In the genomic region with DNA sequence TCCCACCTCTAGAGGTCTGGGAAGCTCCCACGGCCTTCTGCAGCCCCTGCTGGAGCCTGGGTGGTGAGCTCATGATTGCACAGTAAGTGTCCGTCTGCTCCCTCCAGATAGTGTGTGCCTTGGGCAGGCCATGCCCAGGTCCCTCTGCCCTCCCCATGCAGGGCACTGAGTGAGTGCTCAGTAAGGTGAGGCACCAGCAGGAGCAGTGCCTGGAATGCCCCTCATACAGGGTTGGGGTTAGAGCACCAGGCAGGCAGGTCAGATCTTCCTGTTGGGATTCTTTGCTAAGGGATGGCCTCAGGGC, we compare ENCODE assay signal across 2 cellular contexts.
A peak's percentile ranks its signal among the peaks of the same experiment; 100 is the strongest.
TF ChIP-seq lines count a peak whose summit lies in the region.

No MANE protein-coding gene starts in this region.

TF ChIP-seq in A549, 52 proteins besides CTCF, POLR2A, EP300 and RAD21:
- TF ChIP-seq NFE2L2 (conservative IDR thresholded peaks at IDR 0.05; ENCODE audit: low read length) = no peak
- no peak for TF ChIP-seq HMGXB4 (CRISPR knock-in tag; IDR thresholded peaks at IDR 0.05; ENCODE audit: borderline replicate concordance)
- TF ChIP-seq FOSL2 (IDR thresholded peaks at IDR 0.05) = no peak
- no peak for TF ChIP-seq FOSL2 (CRISPR knock-in tag; IDR thresholded peaks at IDR 0.05)
- TF ChIP-seq MAZ (IDR thresholded peaks at IDR 0.05; ENCODE audit: borderline replicate concordance, low read depth, low read length) = no peak
- TF ChIP-seq ATOH8 (CRISPR knock-in tag; IDR thresholded peaks at IDR 0.05; ENCODE audit: low read depth) = no peak
- TF ChIP-seq CEBPB (IDR thresholded peaks at IDR 0.05) = no peak
- TF ChIP-seq NPAS2 (CRISPR knock-in tag; IDR thresholded peaks at IDR 0.05; ENCODE audit: borderline replicate concordance) = no peak
- TF ChIP-seq, protein P1, sequence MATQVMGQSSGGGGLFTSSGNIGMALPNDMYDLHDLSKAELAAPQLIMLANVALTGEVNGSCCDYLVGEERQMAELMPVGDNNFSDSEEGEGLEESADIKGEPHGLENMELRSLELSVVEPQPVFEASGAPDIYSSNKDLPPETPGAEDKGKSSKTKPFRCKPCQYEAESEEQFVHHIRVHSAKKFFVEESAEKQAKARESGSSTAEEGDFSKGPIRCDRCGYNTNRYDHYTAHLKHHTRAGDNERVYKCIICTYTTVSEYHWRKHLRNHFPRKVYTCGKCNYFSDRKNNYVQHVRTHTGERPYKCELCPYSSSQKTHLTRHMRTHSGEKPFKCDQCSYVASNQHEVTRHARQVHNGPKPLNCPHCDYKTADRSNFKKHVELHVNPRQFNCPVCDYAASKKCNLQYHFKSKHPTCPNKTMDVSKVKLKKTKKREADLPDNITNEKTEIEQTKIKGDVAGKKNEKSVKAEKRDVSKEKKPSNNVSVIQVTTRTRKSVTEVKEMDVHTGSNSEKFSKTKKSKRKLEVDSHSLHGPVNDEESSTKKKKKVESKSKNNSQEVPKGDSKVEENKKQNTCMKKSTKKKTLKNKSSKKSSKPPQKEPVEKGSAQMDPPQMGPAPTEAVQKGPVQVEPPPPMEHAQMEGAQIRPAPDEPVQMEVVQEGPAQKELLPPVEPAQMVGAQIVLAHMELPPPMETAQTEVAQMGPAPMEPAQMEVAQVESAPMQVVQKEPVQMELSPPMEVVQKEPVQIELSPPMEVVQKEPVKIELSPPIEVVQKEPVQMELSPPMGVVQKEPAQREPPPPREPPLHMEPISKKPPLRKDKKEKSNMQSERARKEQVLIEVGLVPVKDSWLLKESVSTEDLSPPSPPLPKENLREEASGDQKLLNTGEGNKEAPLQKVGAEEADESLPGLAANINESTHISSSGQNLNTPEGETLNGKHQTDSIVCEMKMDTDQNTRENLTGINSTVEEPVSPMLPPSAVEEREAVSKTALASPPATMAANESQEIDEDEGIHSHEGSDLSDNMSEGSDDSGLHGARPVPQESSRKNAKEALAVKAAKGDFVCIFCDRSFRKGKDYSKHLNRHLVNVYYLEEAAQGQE (IDR thresholded peaks at IDR 0.05) = no peak
- no peak for TF ChIP-seq HEYL (CRISPR knock-in tag; IDR thresholded peaks at IDR 0.05)
- no peak for TF ChIP-seq MYC (IDR thresholded peaks at IDR 0.05; ENCODE audit: borderline replicate concordance, low read length)
- no peak for TF ChIP-seq SMC3 (IDR thresholded peaks at IDR 0.05)
- no peak for TF ChIP-seq RARB (CRISPR knock-in tag; IDR thresholded peaks at IDR 0.05)
- no peak for TF ChIP-seq CHD2 (IDR thresholded peaks at IDR 0.05; ENCODE audit: low read length, partially characterized antibody)

TF ChIP-seq in H1, 55 proteins besides CTCF, POLR2A, EP300 and RAD21 (continued from another document):
- 0 out of 2 replicates have a peak, but pooled peaks have one; percentile 25 for TF ChIP-seq POLR2AphosphoS5 (IDR thresholded peaks at IDR 0.05; ENCODE audit: low read depth, low read length)
TF ChIP-seq in H1: peak in this region for 1.
